10 cellular contexts compared by ENCODE assay signal in the genomic region with DNA sequence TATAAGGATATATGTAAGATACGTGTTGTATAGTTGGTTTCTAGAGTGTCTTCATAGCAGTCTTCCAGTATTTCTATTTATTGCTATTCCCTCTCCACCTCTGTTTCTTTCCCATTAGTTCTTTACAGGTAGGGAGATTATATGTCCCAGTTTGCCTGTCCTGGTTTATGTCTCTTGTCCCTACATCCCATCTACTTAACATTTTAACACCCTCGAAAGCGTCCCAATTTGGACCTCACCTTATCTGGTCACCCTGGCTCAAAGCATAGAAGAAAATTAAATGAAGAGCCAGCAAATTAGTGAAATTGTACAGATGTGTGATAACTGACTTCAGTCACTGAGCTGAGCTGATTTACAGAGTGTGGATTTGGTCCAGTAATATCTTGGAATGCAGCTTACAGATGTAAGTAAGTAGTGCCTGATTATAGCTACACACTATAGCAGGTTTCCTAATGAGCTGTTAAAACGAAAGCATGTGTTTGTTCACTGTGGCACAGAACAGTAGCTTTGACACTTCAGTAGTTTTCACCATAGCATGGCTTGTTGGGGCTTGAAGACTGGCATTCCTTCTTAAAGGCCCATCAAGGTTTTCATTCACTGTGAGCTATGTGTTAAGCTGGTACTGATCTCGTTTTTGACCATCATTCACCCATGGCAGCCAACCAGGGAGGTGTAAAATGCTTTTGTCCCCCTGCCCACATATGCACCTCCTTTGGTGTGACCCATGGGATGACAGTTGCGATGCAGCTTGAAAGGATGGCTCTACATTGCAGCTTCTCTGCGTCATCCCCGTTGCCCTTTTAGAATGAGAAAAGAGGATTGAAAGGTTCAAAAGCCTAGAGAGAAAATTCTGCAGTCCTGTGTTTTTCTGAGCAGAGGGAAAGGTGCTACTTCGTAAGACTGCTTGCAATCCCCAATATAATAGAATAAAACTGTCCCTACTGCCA.
DNase-seq lines count a peak whose midpoint lies in the region; ATAC-seq, FAIRE-seq and TF ChIP-seq lines count a peak whose summit lies in the region.
"Had no signal": no experiment of that assay in that cellular context is flagged by ENCODE, and none has a peak within 500 bp of the region (broad histone marks: within the 10 kb centered on the region; RNA-seq: fewer than 3 reads in every experiment).

No MANE protein-coding gene starts in this region.

- H3K9me3 Mint-ChIP-seq in stimulated activated memory B cell treated with anti-CD40 and anti-IgM and Interleukin-4, amounts not matched to agents 10 μg/mL and 1 μg/mL and 100 μg/mL, for 72 hours = no peaks in the 10 kb centered on the region

- H3K9ac ChIP-seq in HUES64 (ENCODE audit: low read depth, low read length) = no peak overlapping the region

- H3K36me3 ChIP-seq in HUES64 (ENCODE audit: insufficient read depth, low read length) (no peaks in the 10 kb centered on the region), left ventricle myocardium inferior (no peaks in the 10 kb centered on the region)
- H3K36me3 ChIP-seq: neutrophil, Peyer's patch had no signal

- TF ChIP-seq CTCF in left ventricle myocardium inferior (IDR thresholded peaks at IDR 0.05; ENCODE audit: borderline replicate concordance) = no peak
- TF ChIP-seq CTCF in GM10266 (IDR thresholded peaks at IDR 0.05; ENCODE audit: control insufficient read depth, insufficient read depth, low read depth, missing control alignments) = no peak

- 40% methylated on average over 7 of the region's 9 CpGs for WGBS in HUES64

- peaks cover 24% of the 10 kb centered on the region for H3K4me1 Mint-ChIP-seq in T-helper 17 cell
- H3K4me1 Mint-ChIP-seq in stimulated activated memory B cell treated with anti-CD40 and anti-IgM and Interleukin-4, amounts not matched to agents 10 μg/mL and 1 μg/mL and 100 μg/mL, for 72 hours = peaks cover 28% of the 10 kb centered on the region

- H3K27me3 ChIP-seq in HUES64 (ENCODE audit: insufficient read depth, low read length) (0 out of 2 replicates have a peak, but pooled peaks cover 3% of the 10 kb centered on the region), left ventricle myocardium inferior (ENCODE audit: low read depth) (no peaks in the 10 kb centered on the region)
- H3K27me3 ChIP-seq: neutrophil, Peyer's patch had no signal

- peak overlapping the region; percentile 62 for H3K4me3 Mint-ChIP-seq in T-helper 17 cell
- H3K4me3 Mint-ChIP-seq in stimulated activated memory B cell treated with anti-CD40 and anti-IgM and Interleukin-4, amounts not matched to agents 10 μg/mL and 1 μg/mL and 100 μg/mL, for 72 hours = no peak overlapping the region

- no peak overlapping the region for H3K27ac Mint-ChIP-seq in T-helper 17 cell
- peak overlapping the region; percentile 89 for H3K27ac Mint-ChIP-seq in stimulated activated memory B cell treated with anti-CD40 and anti-IgM and Interleukin-4, amounts not matched to agents 10 μg/mL and 1 μg/mL and 100 μg/mL, for 72 hours

- DNase-seq in T-helper 17 cell (no peak), left ventricle myocardium inferior (no peak), frontal cortex (ENCODE audit: low spot score in 2 of 2) (no peak), SIG-M5 (lab: John Stamatoyannopoulos, UW) (no peak), GM10266 (ENCODE audit: extremely low spot score) (no peak)
- DNase-seq: NCI-H1048, Peyer's patch had no signal

- H3K9me3 ChIP-seq in HUES64 (ENCODE audit: insufficient read depth, low read depth, low read length) (no peaks in the 10 kb centered on the region), T-helper 17 cell (ENCODE audit: control insufficient read depth, low read length, poor library complexity, severe bottlenecking) (no peaks in the 10 kb centered on the region), left ventricle myocardium inferior (replicated peaks) (no peaks in the 10 kb centered on the region)
- H3K9me3 ChIP-seq: neutrophil, Peyer's patch had no signal

- no peaks in the 10 kb centered on the region for H3K36me3 Mint-ChIP-seq in T-helper 17 cell (ENCODE audit: low read depth)
- H3K36me3 Mint-ChIP-seq in stimulated activated memory B cell treated with anti-CD40 and anti-IgM and Interleukin-4, amounts not matched to agents 10 μg/mL and 1 μg/mL and 100 μg/mL, for 72 hours = no peaks in the 10 kb centered on the region

- no peak for FAIRE-seq in frontal cortex (lab: Jason Lieb, UNC)

- no peaks in the 10 kb centered on the region for H3K27me3 Mint-ChIP-seq in T-helper 17 cell
- no peaks in the 10 kb centered on the region for H3K27me3 Mint-ChIP-seq in stimulated activated memory B cell treated with anti-CD40 and anti-IgM and Interleukin-4, amounts not matched to agents 10 μg/mL and 1 μg/mL and 100 μg/mL, for 72 hours

- H3K4me3 ChIP-seq in HUES64 (ENCODE audit: low read length) (peak overlapping the region; percentile 15; the same call in 1 of the 2 replicates), left ventricle myocardium inferior (peak overlapping the region; percentile 15)
- H3K4me3 ChIP-seq: Peyer's patch had no signal

- H3K27ac ChIP-seq in HUES64 (ENCODE audit: low read depth, low read length) (no peak overlapping the region; the same call in 1 of the 2 replicates), left ventricle myocardium inferior (replicated peaks) (peak overlapping the region; percentile 83)
- H3K27ac ChIP-seq: neutrophil, Peyer's patch had no signal

- H3K4me1 ChIP-seq in HUES64 (ENCODE audit: insufficient read depth, low read length) (peaks cover 35% of the 10 kb centered on the region), left ventricle myocardium inferior (peaks cover 75% of the 10 kb centered on the region)

- intact Hi-C loops in left ventricle myocardium inferior (cut with micrococcal nuclease) = no loop called here

- no peak for ATAC-seq in T-helper 17 cell
- no peak for ATAC-seq in stimulated activated memory B cell treated with anti-CD40 and anti-IgM and Interleukin-4, amounts not matched to agents 10 μg/mL and 1 μg/mL and 100 μg/mL, for 72 hours
